In the genomic region with DNA sequence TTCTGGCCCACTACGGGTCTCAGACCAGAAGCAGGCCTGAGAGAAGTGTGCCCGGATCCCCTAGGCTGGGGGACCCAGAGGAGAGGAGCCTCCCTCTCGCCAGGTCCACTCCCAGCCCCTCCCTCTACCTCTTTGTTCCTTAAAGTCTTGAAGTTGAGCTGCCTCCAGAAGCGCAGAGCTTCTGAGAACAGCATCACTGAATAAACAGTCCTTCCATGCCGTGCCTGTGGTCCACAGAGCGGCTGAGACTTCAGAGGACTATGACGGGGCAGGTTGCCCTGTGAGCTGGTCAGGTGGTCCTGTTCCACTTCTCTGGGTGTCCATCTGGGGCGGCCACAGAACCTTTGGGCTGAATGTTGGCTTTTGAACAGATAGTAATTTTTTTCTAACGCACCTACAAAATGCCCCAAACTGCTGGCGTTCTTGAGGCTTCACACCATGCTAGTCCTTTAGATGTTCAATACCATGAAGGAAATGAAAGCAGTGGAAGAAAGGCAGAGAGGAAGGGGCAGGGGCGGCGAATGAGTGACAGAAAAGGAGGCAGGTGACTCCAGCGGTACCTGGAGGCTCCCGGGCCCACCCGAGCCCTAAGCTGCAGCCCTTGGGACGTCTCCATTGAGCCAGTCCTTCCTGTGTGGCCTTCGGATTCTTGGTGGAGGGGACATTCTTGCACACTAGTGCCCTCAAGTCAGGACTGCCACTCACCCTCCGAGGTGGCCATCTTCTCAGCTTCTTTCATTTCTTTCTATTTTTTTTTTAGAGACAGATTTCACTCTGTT, we compare ENCODE assay signal across 25 cellular contexts.
"Had no signal": no experiment of that assay in that cellular context is flagged by ENCODE, and none has a peak within 500 bp of the region (broad histone marks: within the 10 kb centered on the region; RNA-seq: fewer than 3 reads in every experiment).

No MANE protein-coding gene starts in this region.

- ATAC-seq: mucosa of descending colon; naive thymus-derived CD4-positive, alpha-beta T cell; natural killer cell treated with Interleukin-12 subunit alpha and Interleukin-12 subunit beta and Interleukin-15 and Interleukin-18, amount 100 ng/mL, for 72 hours; pancreas; psoas muscle; right lobe of liver; stimulated activated naive B cell treated with anti-CD40 and anti-IgM and Interleukin-4, amounts not matched to agents 10 μg/mL and 1 μg/mL and 100 μg/mL, for 72 hours; stimulated activated naive CD8-positive, alpha-beta T cell treated with anti-CD3 and anti-CD28 coated beads, Interleukin-15, Interleukin-2, amounts not matched to agents 100 U/mL and 50 U/mL, for 24 hours had no signal

- H3K36me3 ChIP-seq: left ventricle myocardium inferior, pancreas, right atrium auricular region, right lobe of liver, stomach, thyroid gland, transverse colon, upper lobe of left lung, vagina had no signal

- H3K9me3 ChIP-seq: left ventricle myocardium inferior, mucosa of descending colon, pancreas, psoas muscle, right atrium auricular region, right lobe of liver, stomach, testis, thyroid gland, transverse colon, upper lobe of left lung, vagina had no signal

- DNase-seq: hippocampal formation; left ventricle myocardium inferior; midbrain; naive thymus-derived CD4-positive, alpha-beta T cell; nucleus accumbens; right lobe of liver; stimulated activated CD4-positive, alpha-beta T cell treated with anti-CD3 and anti-CD28 coated beads, Interleukin-12 subunit alpha, Interleukin-12 subunit beta, amount 100 ng/mL, for 4 hours; stimulated activated CD4-positive, alpha-beta T cell treated with anti-CD3 and anti-CD28 coated beads, Interleukin-15, amount 100 ng/mL, for 24 hours; stimulated activated CD4-positive, alpha-beta T cell treated with anti-CD3 and anti-CD28 coated beads, Interleukin-2, amount 100 ng/mL, for 24 hours; stimulated activated CD4-positive, alpha-beta T cell treated with anti-CD3 and anti-CD28 coated beads, Interleukin-4, amount 100 ng/mL, for 1 hour; stimulated activated naive B cell treated with anti-CD40 and anti-IgM and Interleukin-4, amounts not matched to agents 10 μg/mL and 1 μg/mL and 100 μg/mL, for 72 hours; stimulated activated naive CD8-positive, alpha-beta T cell treated with anti-CD3 and anti-CD28 coated beads, Interleukin-15, Interleukin-2, amounts not matched to agents 100 U/mL and 50 U/mL, for 24 hours; stomach; testis; thyroid gland; transverse colon; upper lobe of left lung had no signal

- FAIRE-seq: keratinocyte, pancreas had no signal

- H3K27ac ChIP-seq: left ventricle myocardium inferior, pancreas, psoas muscle, right atrium auricular region, right lobe of liver, stomach, testis, thyroid gland, transverse colon, upper lobe of left lung, vagina had no signal

- H3K4me3 ChIP-seq: left ventricle myocardium inferior, mucosa of descending colon, pancreas, psoas muscle, right atrium auricular region, right lobe of liver, smooth muscle cell, stomach, testis, thyroid gland, transverse colon, upper lobe of left lung, vagina had no signal

- H3K4me1 ChIP-seq: left ventricle myocardium inferior, pancreas, psoas muscle, right lobe of liver, testis, thyroid gland, vagina had no signal
